In genomic region chr5:158559066-158559465, GRCh38 we compare ENCODE assay signal across 30 cellular contexts.
"Had no signal": no experiment of that assay in that cellular context is flagged by ENCODE, and none has a peak within 500 bp of the region (broad histone marks: within the 10 kb centered on the region; RNA-seq: fewer than 3 reads in every experiment).

No MANE protein-coding gene starts in this region.

- H3K9me3 ChIP-seq: pancreas, prostate gland, sigmoid colon, thoracic aorta, uterus had no signal

- H3K4me1 ChIP-seq: pancreas, prostate gland, sigmoid colon had no signal

- ATAC-seq: activated CD8-positive, alpha-beta T cell treated with anti-CD3 and anti-CD28 coated beads for 36 hours; activated T-cell treated with anti-CD3 and anti-CD28 coated beads, Interleukin-2, amount 50 U/mL, for 4 hours; activated T-helper 17 cell treated with anti-CD3 and anti-CD28 coated beads, Interleukin-2, amount 50 U/mL, for 72 hours; heart left ventricle; left colon; naive thymus-derived CD4-positive, alpha-beta T cell; pancreas; stimulated activated effector memory CD8-positive, alpha-beta T cell treated with anti-CD3 and anti-CD28 coated beads, Interleukin-12 subunit alpha, Interleukin-12 subunit beta, amount 100 ng/mL, for 72 hours had no signal

- H3K27me3 ChIP-seq: brain microvascular endothelial cell, heart left ventricle, pancreas, sigmoid colon, uterus had no signal

- H3K27ac ChIP-seq: brain microvascular endothelial cell, heart left ventricle, pancreas, prostate gland, sigmoid colon, thoracic aorta, uterus, WERI-Rb-1 had no signal

- H3K36me3 ChIP-seq: brain microvascular endothelial cell, heart left ventricle, pancreas, prostate gland, sigmoid colon, thoracic aorta, uterus, WERI-Rb-1 had no signal

- DNase-seq: activated CD4-positive, alpha-beta T cell treated with anti-CD3 and anti-CD28 coated beads for 1 hour; activated CD4-positive, alpha-beta T cell treated with anti-CD3 and anti-CD28 coated beads, Interleukin-2, amount 50 U/mL, for 1 hour; activated CD8-positive, alpha-beta T cell treated with anti-CD3 and anti-CD28 coated beads for 36 hours; activated gamma-delta T cell treated with Interleukin-2 at 50 U/mL for 16 hours; activated naive CD4-positive, alpha-beta T cell treated with anti-CD3 and anti-CD28 coated beads, Interleukin-2, amount 50 U/mL, for 16 hours; activated T-cell treated with anti-CD3 and anti-CD28 coated beads, Interleukin-2, amount 50 U/mL, for 4 hours; amniotic stem cell; brain microvascular endothelial cell; caudate nucleus; foreskin fibroblast; heart left ventricle; hypothalamus; immature natural killer cell; kidney; left colon; mammary epithelial cell; naive thymus-derived CD4-positive, alpha-beta T cell; nucleus accumbens; pancreas; sigmoid colon; small intestine; stimulated activated CD4-positive, alpha-beta T cell treated with anti-CD3 and anti-CD28 coated beads, Interleukin-4, amount 100 ng/mL, for 24 hours; T-helper 9 cell; trophoblast cell; uterus; WERI-Rb-1 had no signal

- H3K4me3 ChIP-seq: heart left ventricle, pancreas, prostate gland, sigmoid colon, thoracic aorta, uterus had no signal
